ENCODE assay signal across 2 cellular contexts in the genomic region with DNA sequence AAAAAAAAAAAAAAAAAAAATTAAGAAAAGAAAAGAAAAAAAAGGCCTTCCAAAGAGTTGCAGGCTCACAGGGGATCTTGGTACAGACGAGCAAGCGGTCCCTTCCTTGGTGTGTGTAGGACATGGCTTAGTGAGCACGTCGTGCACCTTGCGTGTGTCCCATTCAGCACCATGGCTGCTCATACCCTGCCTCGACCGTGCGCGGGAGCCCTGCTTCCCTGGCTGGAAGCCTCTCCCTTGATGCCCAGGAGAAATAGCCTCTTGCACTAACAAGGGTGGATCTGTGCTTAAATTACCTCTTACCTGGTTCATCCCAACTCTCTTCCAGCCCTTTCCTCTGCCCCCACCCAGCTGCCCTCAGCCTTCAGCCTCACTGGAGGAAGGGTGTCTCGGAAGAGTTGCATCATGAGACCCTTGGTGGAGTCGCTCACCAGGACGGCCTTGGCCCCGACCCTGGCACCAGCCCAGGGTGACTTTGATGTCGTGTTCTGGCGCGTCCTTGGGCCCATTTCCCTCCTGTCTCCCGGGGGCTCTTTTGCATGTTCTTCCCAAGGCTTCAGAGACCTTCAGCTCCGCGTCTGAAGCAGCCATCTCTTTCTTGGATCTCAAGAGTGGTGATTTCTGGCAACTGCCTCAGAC.
TF ChIP-seq lines count a peak whose summit lies in the region.

No MANE protein-coding gene starts in this region.

TF ChIP-seq in HCT116, 20 proteins besides CTCF, POLR2A, EP300 and RAD21:
- TF ChIP-seq EZH2 (IDR thresholded peaks at IDR 0.05) (no peak), EGR1 (IDR thresholded peaks at IDR 0.05; ENCODE audit: low read depth) (no peak), JUND (IDR thresholded peaks at IDR 0.05) (no peak), TCF7L2 (IDR thresholded peaks at IDR 0.05; ENCODE audit: borderline replicate concordance, extremely low read depth, insufficient read depth, insufficient read length) (peak; percentile 73)
- TF ChIP-seq, protein P1, sequence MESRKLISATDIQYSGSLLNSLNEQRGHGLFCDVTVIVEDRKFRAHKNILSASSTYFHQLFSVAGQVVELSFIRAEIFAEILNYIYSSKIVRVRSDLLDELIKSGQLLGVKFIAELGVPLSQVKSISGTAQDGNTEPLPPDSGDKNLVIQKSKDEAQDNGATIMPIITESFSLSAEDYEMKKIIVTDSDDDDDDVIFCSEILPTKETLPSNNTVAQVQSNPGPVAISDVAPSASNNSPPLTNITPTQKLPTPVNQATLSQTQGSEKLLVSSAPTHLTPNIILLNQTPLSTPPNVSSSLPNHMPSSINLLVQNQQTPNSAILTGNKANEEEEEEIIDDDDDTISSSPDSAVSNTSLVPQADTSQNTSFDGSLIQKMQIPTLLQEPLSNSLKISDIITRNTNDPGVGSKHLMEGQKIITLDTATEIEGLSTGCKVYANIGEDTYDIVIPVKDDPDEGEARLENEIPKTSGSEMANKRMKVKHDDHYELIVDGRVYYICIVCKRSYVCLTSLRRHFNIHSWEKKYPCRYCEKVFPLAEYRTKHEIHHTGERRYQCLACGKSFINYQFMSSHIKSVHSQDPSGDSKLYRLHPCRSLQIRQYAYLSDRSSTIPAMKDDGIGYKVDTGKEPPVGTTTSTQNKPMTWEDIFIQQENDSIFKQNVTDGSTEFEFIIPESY (IDR thresholded peaks at IDR 0.05; ENCODE audit: extremely low read depth, insufficient replicate concordance, low read length) = no peak

TF ChIP-seq in K562, 482 proteins besides CTCF, POLR2A, EP300 and RAD21:
- TF ChIP-seq POLR2G (IDR thresholded peaks at IDR 0.05; ENCODE audit: low read depth, low read length) = 0 out of 2 replicates have a peak, but pooled peaks have one; percentile 10
- no peak for TF ChIP-seq MLLT1 (IDR thresholded peaks at IDR 0.05)
